Comparison of ENCODE assay signal across 23 cellular contexts in the genomic region with DNA sequence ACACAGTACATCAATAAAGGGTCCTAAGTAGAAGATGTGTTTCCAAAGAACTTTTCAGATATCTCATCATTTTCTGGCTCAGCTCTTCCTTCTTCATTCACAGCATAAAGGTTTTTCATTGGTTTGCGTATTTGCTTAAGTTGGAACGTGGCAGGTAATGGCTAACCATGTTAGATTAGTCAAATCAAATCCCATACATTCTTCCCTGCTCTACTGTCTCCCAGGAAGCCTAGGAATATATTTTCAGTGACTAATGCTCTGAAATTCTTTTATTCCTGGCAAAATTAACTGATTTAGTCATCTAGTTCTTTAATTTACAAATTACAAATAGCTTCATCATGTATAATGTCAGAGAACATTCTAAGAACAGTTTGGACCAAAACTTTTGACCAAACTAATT.
DNase-seq lines count a peak whose midpoint lies in the region; ATAC-seq, FAIRE-seq and TF ChIP-seq lines count a peak whose summit lies in the region.
"Had no signal": no experiment of that assay in that cellular context is flagged by ENCODE, and none has a peak within 500 bp of the region (broad histone marks: within the 10 kb centered on the region; RNA-seq: fewer than 3 reads in every experiment).

No MANE protein-coding gene starts in this region.

- no peak for ATAC-seq in HG02610 (IDR thresholded peaks at IDR 0.05; ENCODE audit: unreplicated experiment)
- ATAC-seq: A549; CD8-positive, alpha-beta T cell; GM12878 had no signal

- no peak for TF ChIP-seq CTCF in D721Med (IDR thresholded peaks at IDR 0.05; ENCODE audit: insufficient read depth, missing control alignments)
- no peak for TF ChIP-seq CTCF in type B pancreatic cell (conservative IDR thresholded peaks at IDR 0.05)

- no peak overlapping the region for H3K4me3 Mint-ChIP-seq in type B pancreatic cell
- H3K4me3 Mint-ChIP-seq: B cell; CD4-positive, alpha-beta T cell; CD8-positive, alpha-beta T cell had no signal

- no peaks in the 10 kb centered on the region for H3K27me3 Mint-ChIP-seq in type B pancreatic cell

- no peaks in the 10 kb centered on the region for H3K9me3 Mint-ChIP-seq in type B pancreatic cell
- H3K9me3 Mint-ChIP-seq: CD4-positive, alpha-beta T cell; CD8-positive, alpha-beta T cell had no signal

- H3K36me3 Mint-ChIP-seq in type B pancreatic cell, result no peaks in the 10 kb centered on the region
- H3K36me3 Mint-ChIP-seq: CD8-positive, alpha-beta T cell had no signal

- no peaks in the 10 kb centered on the region for H3K4me1 Mint-ChIP-seq in type B pancreatic cell (ENCODE audit: unreplicated experiment)
- H3K4me1 Mint-ChIP-seq: B cell had no signal

- no peak overlapping the region for H3K27ac Mint-ChIP-seq in type B pancreatic cell
- H3K27ac Mint-ChIP-seq: B cell; CD4-positive, alpha-beta T cell; CD8-positive, alpha-beta T cell had no signal

- FAIRE-seq in D721Med (lab: Jason Lieb, UNC), result peak; percentile 21
- FAIRE-seq: A549, GM12878, GM12892, GM18507 had no signal

- DNase-seq in D721Med (ENCODE audit: insufficient read length, low spot score), result no peak
- peak; percentile 1 for DNase-seq in NCI-H526 treated with DMSO at 0.1 percent for 48 hours (lab: John Stamatoyannopoulos, UW)
- peak; percentile 49 for DNase-seq in astrocyte of the hippocampus (ENCODE audit: low read depth, low spot score)
- DNase-seq in NCI-H2196 treated with DMSO at 0.1 percent for 48 hours (lab: John Stamatoyannopoulos, UW; ENCODE audit: unreplicated experiment), result no peak
- no peak for DNase-seq in type B pancreatic cell (ENCODE audit: extremely low spot score, unreplicated experiment)
- DNase-seq: AML-193; Caco-2; Calu3; CD4-positive, alpha-beta T cell; CD8-positive, alpha-beta T cell; DMS 273 treated with DMSO at 0.1 percent for 48 hours; DMS153; DMS53; DMS79; DND-41; EL; GDM1 had no signal

Comparison
In these comparisons a context has a peak if more than half of its experiments do, and no peak if none do; other contexts are left out.
1. DNase-seq: peak in NCI-H526 treated with DMSO at 0.1 percent for 48 hours (single experiment) and astrocyte of the hippocampus (single experiment); none in D721Med (single experiment), NCI-H2196 treated with DMSO at 0.1 percent for 48 hours (single experiment) and type B pancreatic cell (single experiment).